14 cellular contexts compared by ENCODE assay signal in the genomic region with DNA sequence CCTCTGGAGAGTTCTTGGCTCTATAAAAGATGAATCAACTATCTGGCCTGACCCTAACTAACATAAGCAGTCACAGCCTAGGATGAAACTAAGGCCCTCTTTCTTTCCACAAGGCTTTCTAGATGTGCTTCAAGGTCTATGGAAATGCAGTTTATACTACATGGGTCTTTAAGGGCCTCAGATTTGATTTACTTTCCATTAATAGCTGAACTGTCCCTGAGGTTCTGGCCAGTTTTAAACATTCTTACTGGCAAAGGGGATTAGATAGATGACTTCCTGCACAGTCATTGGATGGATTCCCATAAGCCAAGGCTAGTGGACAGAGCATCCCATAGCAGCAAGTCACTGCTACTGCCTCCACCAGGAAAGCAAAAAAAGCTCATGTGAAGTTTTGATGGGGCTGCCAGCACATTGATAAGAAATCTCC. TPM values are rescaled to one million over a fixed set of nuclear protein-coding genes. Genes with fewer than 3 reads are reported as not detected.
A peak's percentile ranks its signal among the peaks of the same experiment; 100 is the strongest.
DNase-seq lines count a peak whose midpoint lies in the region; ATAC-seq, FAIRE-seq and TF ChIP-seq lines count a peak whose summit lies in the region.
"Had no signal": no experiment of that assay in that cellular context is flagged by ENCODE, and none has a peak within 500 bp of the region (broad histone marks: within the 10 kb centered on the region; RNA-seq: fewer than 3 reads in every experiment).

No MANE protein-coding gene starts in this region.

- DNase-seq in activated CD8-positive, alpha-beta T cell treated with anti-CD3 and anti-CD28 coated beads, Interleukin-2, amount 10 ng/mL, durations not matched to agents 7 days and 5 days, result no peak
- DNase-seq in activated CD8-positive, alpha-beta T cell treated with anti-CD3 and anti-CD28 coated beads for 36 hours, result no peak
- DNase-seq in K562 (ENCODE audit: extremely low read depth in 1 of 4, low spot score in 3 of 4) (no peak), lung microvascular endothelial cell (ENCODE audit: low read depth in 2 of 2) (peak; percentile 27 to 52), upper lobe of right lung (no peak), superior temporal gyrus (ENCODE audit: extremely low spot score) (no peak), posterior cingulate gyrus (no peak)
- no peak for DNase-seq in activated naive CD4-positive, alpha-beta T cell (lab: John Stamatoyannopoulos, UW)
- DNase-seq: ACHN; activated effector memory CD4-positive, alpha-beta T cell treated with anti-CD3 and anti-CD28 coated beads, Interleukin-2, amount 50 U/mL, for 16 hours; Kasumi-1 had no signal

- POLR2A ChIA-PET in activated CD8-positive, alpha-beta T cell treated with anti-CD3 and anti-CD28 coated beads, Interleukin-2, amount 10 ng/mL, durations not matched to agents 7 days and 5 days (lab: Charles Lee), result no interaction called here
- POLR2A ChIA-PET in activated CD8-positive, alpha-beta T cell treated with anti-CD3 and anti-CD28 coated beads for 36 hours (lab: Charles Lee), result interaction anchor here (2.2 kb wide), 1 partner anchor 13 kb away, joined by 6 read pairs; no protein-coding TSS in a partner anchor
- POLR2A ChIA-PET in K562 (lab: Yijun Ruan, JAX), result no interaction called here

- BruUV-seq in K562 (replicated peaks; lab: Mats Ljungman, UMichigan), result no TSS peak

- no peak for TF ChIP-seq CTCF in activated CD8-positive, alpha-beta T cell treated with anti-CD3 and anti-CD28 coated beads for 36 hours (IDR thresholded peaks at IDR 0.05)
- TF ChIP-seq CTCF in K562 (IDR thresholded peaks at IDR 0.05 in 2 of 3, conservative IDR thresholded peaks at IDR 0.05 in 1 of 3; ENCODE audit: insufficient read depth in 2 of 3, low read depth in 1 of 3, low read length in 3 of 3) (peak in 1 of 3 experiments; percentile 11; a peak in 1 of 6 replicates), upper lobe of right lung (IDR thresholded peaks at IDR 0.05) (no peak)

- no peak for FAIRE-seq in K562 (lab: Jason Lieb, UNC)

- peaks cover 33% of the 10 kb centered on the region for H3K4me1 Mint-ChIP-seq in activated CD8-positive, alpha-beta T cell treated with anti-CD3 and anti-CD28 coated beads, Interleukin-2, amount 10 ng/mL, durations not matched to agents 7 days and 5 days (ENCODE audit: low read depth)
- peaks cover 38% of the 10 kb centered on the region for H3K4me1 Mint-ChIP-seq in activated CD8-positive, alpha-beta T cell treated with anti-CD3 and anti-CD28 coated beads for 36 hours (ENCODE audit: low read depth)

- H3K27me3 Mint-ChIP-seq in activated CD8-positive, alpha-beta T cell treated with anti-CD3 and anti-CD28 coated beads, Interleukin-2, amount 10 ng/mL, durations not matched to agents 7 days and 5 days (ENCODE audit: low read depth), result no peaks in the 10 kb centered on the region
- no peaks in the 10 kb centered on the region for H3K27me3 Mint-ChIP-seq in activated CD8-positive, alpha-beta T cell treated with anti-CD3 and anti-CD28 coated beads for 36 hours

- in situ Hi-C loops in K562 (cut with MboI), result no loop called here

- no peaks in the 10 kb centered on the region for H3K9me3 ChIP-seq in K562 (replicated peaks; ENCODE audit: control insufficient read depth, insufficient read depth, low read depth, low read length)
- H3K9me3 ChIP-seq in upper lobe of right lung, result no peaks in the 10 kb centered on the region
- H3K9me3 ChIP-seq: HAP-1, neutrophil had no signal

- TF ChIP-seq POLR2A in K562 (conservative IDR thresholded peaks at IDR 0.05), result no peak

- intact Hi-C loops in activated CD8-positive, alpha-beta T cell treated with anti-CD3 and anti-CD28 coated beads for 36 hours (cut with micrococcal nuclease), result no loop called here
- intact Hi-C loops in K562 (cut with micrococcal nuclease), result no loop called here
- intact Hi-C loops in upper lobe of right lung (cut with DNase I), result no loop called here
- intact Hi-C loops in posterior cingulate gyrus (cut with DNase I), result no loop called here

- H3K4me1 ChIP-seq in K562 (replicated peaks in 1 of 2; ENCODE audit: control insufficient read depth in 2 of 2, insufficient read depth in 2 of 2, low read length in 2 of 2) (peaks cover 0 to 2% of the 10 kb centered on the region in 2 experiments; a peak in 1 of 5 replicates), upper lobe of right lung (peaks cover 31% of the 10 kb centered on the region)

- H3K27me3 ChIP-seq in K562 (ENCODE audit: control insufficient read depth in 2 of 2, insufficient read depth in 2 of 2, low read length in 2 of 2), result peaks cover 19 to 37% of the 10 kb centered on the region in 2 experiments
- no peaks in the 10 kb centered on the region for H3K27me3 ChIP-seq in upper lobe of right lung
- H3K27me3 ChIP-seq: neutrophil had no signal

- no peaks in the 10 kb centered on the region for H4K20me1 ChIP-seq in K562 (replicated peaks; ENCODE audit: control insufficient read depth, insufficient read depth, low read length)

- TF ChIP-seq RAD21 in K562 (CRISPR knock-in tag; conservative IDR thresholded peaks at IDR 0.05 in 1 of 2, IDR thresholded peaks at IDR 0.05 in 1 of 2), result no peak

- H2AFZ ChIP-seq in K562 (ENCODE audit: low read depth, low read length), result no peak overlapping the region

- no peaks in the 10 kb centered on the region for H3K9me1 ChIP-seq in K562 (ENCODE audit: control insufficient read depth, insufficient read depth, low read length)

- H3K27ac ChIP-seq in K562 (ENCODE audit: extremely low read depth, low read depth, low read length) (no peak overlapping the region), upper lobe of right lung (peak overlapping the region; percentile 31)
- H3K27ac ChIP-seq: neutrophil, VCaP had no signal

- H3K4me3 ChIP-seq in K562 (no peak overlapping the region), upper lobe of right lung (no peak overlapping the region)
- H3K4me3 ChIP-seq: HAP-1 had no signal

- H3K9ac ChIP-seq in K562 (ENCODE audit: insufficient read depth in 1 of 2, low read depth in 2 of 2, low read length in 2 of 2), result no peak overlapping the region

- no peaks in the 10 kb centered on the region for H3K79me2 ChIP-seq in K562 (ENCODE audit: control insufficient read depth, insufficient read depth, low read length)

- ATAC-seq in activated CD8-positive, alpha-beta T cell treated with anti-CD3 and anti-CD28 coated beads, Interleukin-2, amount 10 ng/mL, durations not matched to agents 7 days and 5 days, result peak; percentile 27
- ATAC-seq in activated CD8-positive, alpha-beta T cell treated with anti-CD3 and anti-CD28 coated beads for 36 hours, result no peak
- ATAC-seq in K562 (0 out of 3 replicates have a peak, but pooled peaks have one; percentile 27), upper lobe of right lung (no peak)

- no peak overlapping the region for H3K4me3 Mint-ChIP-seq in activated CD8-positive, alpha-beta T cell treated with anti-CD3 and anti-CD28 coated beads, Interleukin-2, amount 10 ng/mL, durations not matched to agents 7 days and 5 days
- H3K4me3 Mint-ChIP-seq in activated CD8-positive, alpha-beta T cell treated with anti-CD3 and anti-CD28 coated beads for 36 hours, result no peak overlapping the region

- CTCF ChIA-PET in activated CD8-positive, alpha-beta T cell treated with anti-CD3 and anti-CD28 coated beads, Interleukin-2, amount 10 ng/mL, durations not matched to agents 7 days and 5 days (lab: Charles Lee), result interaction anchor here (1.2 kb wide), 1 partner anchor 74 kb away, joined by 3 read pairs; no protein-coding TSS in a partner anchor
- CTCF ChIA-PET in activated CD8-positive, alpha-beta T cell treated with anti-CD3 and anti-CD28 coated beads for 36 hours (lab: Charles Lee), result interaction anchor here (1.2 kb wide), 1 partner anchor 9 kb away, joined by 3 read pairs; no protein-coding TSS in a partner anchor
- CTCF ChIA-PET in K562 (lab: Yijun Ruan, JAX; ENCODE audit: low intra/inter-chr PET ratio), result no interaction called here

- H3K27ac Mint-ChIP-seq in activated CD8-positive, alpha-beta T cell treated with anti-CD3 and anti-CD28 coated beads, Interleukin-2, amount 10 ng/mL, durations not matched to agents 7 days and 5 days, result no peak overlapping the region
- no peak overlapping the region for H3K27ac Mint-ChIP-seq in activated CD8-positive, alpha-beta T cell treated with anti-CD3 and anti-CD28 coated beads for 36 hours

- H3K36me3 Mint-ChIP-seq in activated CD8-positive, alpha-beta T cell treated with anti-CD3 and anti-CD28 coated beads, Interleukin-2, amount 10 ng/mL, durations not matched to agents 7 days and 5 days (ENCODE audit: low read depth), result no peaks in the 10 kb centered on the region
- H3K36me3 Mint-ChIP-seq in activated CD8-positive, alpha-beta T cell treated with anti-CD3 and anti-CD28 coated beads for 36 hours (ENCODE audit: low read depth), result no peaks in the 10 kb centered on the region

- TF ChIP-seq EP300 in K562 (IDR thresholded peaks at IDR 0.05; ENCODE audit: low read length), result no peak

- H3K36me3 ChIP-seq in K562 (ENCODE audit: control insufficient read depth, insufficient read depth, low read length) (no peaks in the 10 kb centered on the region), upper lobe of right lung (no peaks in the 10 kb centered on the region)
- H3K36me3 ChIP-seq: HAP-1, neutrophil had no signal

- no peak overlapping the region for H3K4me2 ChIP-seq in K562 (ENCODE audit: insufficient read depth, low read length)

- H3K9me3 Mint-ChIP-seq in activated CD8-positive, alpha-beta T cell treated with anti-CD3 and anti-CD28 coated beads, Interleukin-2, amount 10 ng/mL, durations not matched to agents 7 days and 5 days (ENCODE audit: insufficient read depth), result no peaks in the 10 kb centered on the region
- no peaks in the 10 kb centered on the region for H3K9me3 Mint-ChIP-seq in activated CD8-positive, alpha-beta T cell treated with anti-CD3 and anti-CD28 coated beads for 36 hours

RNA-seq across cellular contexts. Expression of gene LCLAT1, which starts 38.1 kb away (rescaled TPM):
- 10 to 100 TPM; 25.1 to 25.3 TPM for total RNA-seq in activated CD8-positive, alpha-beta T cell treated with anti-CD3 and anti-CD28 coated beads, Interleukin-2, amount 10 ng/mL, durations not matched to agents 7 days and 5 days
- 10 to 100 TPM; 19.0 to 20.5 TPM for total RNA-seq in activated CD8-positive, alpha-beta T cell treated with anti-CD3 and anti-CD28 coated beads for 36 hours
- 59.6 and 95.0 TPM in 2 replicates for total RNA-seq in K562 (2011; cell fraction: chromatin; rRNA removed; ENCODE audit: low replicate concordance)
- 20.0 and 25.8 TPM in 2 replicates for total RNA-seq in K562 (2011; cell fraction: nucleolus; rRNA removed)
- total RNA-seq in K562 (2011; cell fraction: nucleoplasm; rRNA removed), result 38.7 and 54.7 TPM in 2 replicates
- 12.1 and 12.2 TPM in 2 replicates for total RNA-seq in K562 (2014; rRNA removed)
- total RNA-seq in K562 (2014; rRNA removed; fragmentation: Illumina TruSeq; extraction: Trizol), result 27.0 and 27.1 TPM in 2 replicates
- 21.5 and 22.9 TPM in 2 replicates for total RNA-seq in K562 (2015; rRNA removed; fragmentation: Illumina TruSeq; extraction: Trizol)
- 28.6 and 29.7 TPM in 2 replicates for total RNA-seq in K562 (2021)
- 15.4 and 25.4 TPM in 2 replicates for polyA plus RNA-seq in K562 (2011; rRNA removed)
- polyA plus RNA-seq in K562 (2011; cell fraction: cytosol; rRNA removed), result 7.2 and 9.5 TPM in 2 replicates
- 7.9 and 10.6 TPM in 2 replicates for polyA plus RNA-seq in K562 (2011; cell fraction: nucleus; rRNA removed)
- 4.2 and 6.3 TPM in 2 replicates for polyA plus RNA-seq in K562 (2012)
- 10.3 and 12.8 TPM in 2 replicates for polyA plus RNA-seq in K562 (2014; fragmentation: Illumina TruSeq; extraction: Trizol)
- 10 to 100 TPM; 29.4 to 63.3 TPM for polyA plus RNA-seq in K562 (2014; fragmentation: Nextera tagmentation; extraction: Ambion mirVana)
- polyA plus RNA-seq in K562 (2014; rRNA removed), result 8.9 and 12.6 TPM in 2 replicates
- polyA minus RNA-seq in K562 (2011; rRNA and poly(A)+ RNA removed), result 84.0 and 84.7 TPM in 2 replicates
- polyA minus RNA-seq in K562 (2011; cell fraction: cytosol; rRNA and poly(A)+ RNA removed), result 17.6 and 25.5 TPM in 2 replicates
- polyA minus RNA-seq in K562 (2011; cell fraction: nucleus; rRNA and poly(A)+ RNA removed), result 28.4 and 38.2 TPM in 2 replicates
- total RNA-seq in lung microvascular endothelial cell, result 7.1 and 8.3 TPM in 2 replicates
- total RNA-seq in upper lobe of right lung, result 16.5 TPM

Comparison
In these comparisons a context has a peak if more than half of its experiments do, and no peak if none do; other contexts are left out.
1. ATAC-seq: peak in activated CD8-positive, alpha-beta T cell treated with anti-CD3 and anti-CD28 coated beads, Interleukin-2, amount 10 ng/mL, durations not matched to agents 7 days and 5 days (single experiment) and K562 (single experiment); none in activated CD8-positive, alpha-beta T cell treated with anti-CD3 and anti-CD28 coated beads for 36 hours (single experiment) and upper lobe of right lung (single experiment).
2. DNase-seq: peak in lung microvascular endothelial cell (2 of 2); none in activated CD8-positive, alpha-beta T cell treated with anti-CD3 and anti-CD28 coated beads, Interleukin-2, amount 10 ng/mL, durations not matched to agents 7 days and 5 days (single experiment), activated CD8-positive, alpha-beta T cell treated with anti-CD3 and anti-CD28 coated beads for 36 hours (single experiment), K562 (0 of 4), upper lobe of right lung (single experiment), activated naive CD4-positive, alpha-beta T cell (0 of 4), superior temporal gyrus (single experiment) and posterior cingulate gyrus (0 of 10).